In genomic region chr2:149149007-149149297, GRCh38 we compare ENCODE assay signal across 24 cellular contexts.
"Had no signal": no experiment of that assay in that cellular context is flagged by ENCODE, and none has a peak within 500 bp of the region (broad histone marks: within the 10 kb centered on the region; RNA-seq: fewer than 3 reads in every experiment).

No MANE protein-coding gene starts in this region.

- H3K9me3 ChIP-seq: neutrophil, pancreas, prostate gland, right atrium auricular region, sigmoid colon, stomach, thoracic aorta, thyroid gland, tibial nerve, upper lobe of left lung, vagina had no signal

- DNase-seq: natural killer cell; nucleus accumbens; pancreas; retina; sigmoid colon; small intestine; stimulated activated CD4-positive, alpha-beta T cell treated with anti-CD3 and anti-CD28 coated beads, Interleukin-15, amount 100 ng/mL, for 24 hours; stimulated activated CD4-positive, alpha-beta T cell treated with anti-CD3 and anti-CD28 coated beads, Interleukin-2, amount 100 ng/mL, for 24 hours; stimulated activated CD4-positive, alpha-beta T cell treated with anti-CD3 and anti-CD28 coated beads, Interleukin-2, amount 100 ng/mL, for 48 hours; stimulated activated CD4-positive, alpha-beta T cell treated with anti-CD3 and anti-CD28 coated beads, Interleukin-4, amount 100 ng/mL, for 24 hours; stimulated activated naive B cell treated with anti-CD40 and anti-IgM and Interleukin-4, amounts not matched to agents 10 μg/mL and 1 μg/mL and 100 μg/mL, for 72 hours; stimulated activated naive CD4-positive, alpha-beta T cell treated with Interleukin-2 at 50 U/mL for 16 hours; stomach; thyroid gland; trophoblast cell; upper lobe of left lung had no signal

- H3K4me1 ChIP-seq: pancreas, prostate gland, right atrium auricular region, sigmoid colon, stomach, thyroid gland, tibial nerve, upper lobe of left lung, vagina had no signal

- ATAC-seq: natural killer cell; pancreas; stimulated activated effector memory CD8-positive, alpha-beta T cell treated with anti-CD3 and anti-CD28 coated beads, Interleukin-12 subunit alpha, Interleukin-12 subunit beta, amount 100 ng/mL, for 72 hours; stimulated activated naive B cell treated with anti-CD40 and anti-IgM and Interleukin-4, amounts not matched to agents 10 μg/mL and 1 μg/mL and 100 μg/mL, for 72 hours had no signal

- H3K4me3 ChIP-seq: pancreas, prostate gland, right atrium auricular region, sigmoid colon, stomach, thoracic aorta, thyroid gland, tibial nerve, upper lobe of left lung, vagina had no signal

- H3K27ac ChIP-seq: neutrophil, pancreas, prostate gland, right atrium auricular region, sigmoid colon, stomach, thoracic aorta, thyroid gland, tibial nerve, upper lobe of left lung, vagina had no signal

- H3K36me3 ChIP-seq: neutrophil, pancreas, prostate gland, right atrium auricular region, sigmoid colon, stomach, thoracic aorta, thyroid gland, tibial nerve, upper lobe of left lung, vagina had no signal

- FAIRE-seq: pancreas, small intestine, urothelium cell line had no signal

- H3K27me3 ChIP-seq: neutrophil, pancreas, right atrium auricular region, sigmoid colon, stomach, thyroid gland, tibial nerve, upper lobe of left lung, vagina had no signal
